In genomic region chr7:66591801-66592596, GRCh38 we compare ENCODE assay signal across 8 cellular contexts. TPM values are rescaled to one million over a fixed set of nuclear protein-coding genes. Genes with fewer than 3 reads are reported as not detected.
DNase-seq lines count a peak whose midpoint lies in the region; ATAC-seq and TF ChIP-seq lines count a peak whose summit lies in the region.

No MANE protein-coding gene starts in this region.

- ATAC-seq in HG02610 (IDR thresholded peaks at IDR 0.05; ENCODE audit: unreplicated experiment): peak; percentile 99

- peak overlapping the region; percentile 81 for H3K9ac ChIP-seq in parathyroid adenoma

- TF ChIP-seq CTCF in GM10266 (IDR thresholded peaks at IDR 0.05; ENCODE audit: control insufficient read depth, insufficient read depth, low read depth, missing control alignments) (no peak), cardiac muscle cell (IDR thresholded peaks at IDR 0.05; ENCODE audit: low read depth, low read length) (no peak), parathyroid adenoma (IDR thresholded peaks at IDR 0.05) (no peak), tibial nerve (IDR thresholded peaks at IDR 0.05) (peak in 1 of 5 experiments; percentile 21)

- 0% methylated on average over 31 to 75 of the region's 83 CpGs for WGBS in tibial nerve, 2 donors

- H3K4me2 ChIP-seq in parathyroid adenoma (ENCODE audit: low read length): peak overlapping the region; percentile 69

- H3K27me3 ChIP-seq in cardiac muscle cell (no peaks in the 10 kb centered on the region), parathyroid adenoma (ENCODE audit: control insufficient read depth, insufficient read depth, low read length) (no peaks in the 10 kb centered on the region), tibial nerve (no peaks in the 10 kb centered on the region)

- DNase-seq in GM10266 (ENCODE audit: extremely low spot score) (peak; percentile 93), NCI-H1092 (lab: John Stamatoyannopoulos, UW) (peak; percentile 95), SKM-1 treated with dmso at 0.1 percent for 144 hours (lab: John Stamatoyannopoulos, UW; ENCODE audit: unreplicated experiment) (peak; percentile 87), cardiac muscle cell (ENCODE audit: low read depth in 1 of 2, low spot score in 1 of 2) (peak; percentile 92 to 93), tibial nerve (ENCODE audit: low spot score in 2 of 2) (peak; percentile 78 to 87)
- peak; percentile 82 for DNase-seq in activated naive CD8-positive, alpha-beta T cell treated with anti-CD3 and anti-CD28 coated beads, Interleukin-2, amount 50 U/mL, for 16 hours (ENCODE audit: low read depth, low spot score)

- TF ChIP-seq POLR2A in tibial nerve (IDR thresholded peaks at IDR 0.05): peak; percentile 86 to 96

- TF ChIP-seq EP300 in tibial nerve (IDR thresholded peaks at IDR 0.05): peak; percentile 68 to 98

- H3K27ac ChIP-seq in cardiac muscle cell (peak overlapping the region; percentile 97), parathyroid adenoma (peak overlapping the region; percentile 91), tibial nerve (peak overlapping the region; percentile 93 to 99 (median 96))

- H3K79me2 ChIP-seq in parathyroid adenoma: peaks cover 34% of the 10 kb centered on the region

- H2AFZ ChIP-seq in parathyroid adenoma: peak overlapping the region; percentile 93

- no peaks in the 10 kb centered on the region for H3K9me3 ChIP-seq in cardiac muscle cell (ENCODE audit: low read depth)
- no peaks in the 10 kb centered on the region for H3K9me3 ChIP-seq in parathyroid adenoma (ENCODE audit: control insufficient read depth, low read length)
- H3K9me3 ChIP-seq in tibial nerve: no peaks in the 10 kb centered on the region

- H3K36me3 ChIP-seq in cardiac muscle cell: no peaks in the 10 kb centered on the region
- no peaks in the 10 kb centered on the region for H3K36me3 ChIP-seq in parathyroid adenoma (ENCODE audit: control insufficient read depth, insufficient read depth, low read length)
- H3K36me3 ChIP-seq in tibial nerve: no peaks in the 10 kb centered on the region

- H3K4me3 ChIP-seq in cardiac muscle cell (peak overlapping the region; percentile 97), parathyroid adenoma (ENCODE audit: low read depth, low read length) (peak overlapping the region; percentile 79), tibial nerve (peak overlapping the region; percentile 74 to 90 (median 86))

- H3K4me1 ChIP-seq in cardiac muscle cell (ENCODE audit: low read depth): peaks cover 4% of the 10 kb centered on the region
- peaks cover 13% of the 10 kb centered on the region for H3K4me1 ChIP-seq in parathyroid adenoma
- H3K4me1 ChIP-seq in tibial nerve: peaks cover 0 to 48% (median 23%) of the 10 kb centered on the region in 4 donors

RNA-seq across cellular contexts. Expression of gene KCTD7, which starts 36.7 kb away (rescaled TPM):
- total RNA-seq in cardiac muscle cell: 23.6 and 30.2 TPM in 2 replicates
- polyA plus RNA-seq in cardiac muscle cell: 12.2 and 13.5 TPM in 2 replicates
- total RNA-seq in tibial nerve: 10 to 100 TPM; 15.9 to 28.8 (median 22.1) TPM

Comparison
In these comparisons a context has a peak if more than half of its experiments do, and no peak if none do; other contexts are left out.
1. Peak in every context shown above with its lines: DNase-seq, ATAC-seq, H3K4me3 ChIP-seq and H3K27ac ChIP-seq.